Comparison of ENCODE assay signal across 33 cellular contexts in the genomic region with DNA sequence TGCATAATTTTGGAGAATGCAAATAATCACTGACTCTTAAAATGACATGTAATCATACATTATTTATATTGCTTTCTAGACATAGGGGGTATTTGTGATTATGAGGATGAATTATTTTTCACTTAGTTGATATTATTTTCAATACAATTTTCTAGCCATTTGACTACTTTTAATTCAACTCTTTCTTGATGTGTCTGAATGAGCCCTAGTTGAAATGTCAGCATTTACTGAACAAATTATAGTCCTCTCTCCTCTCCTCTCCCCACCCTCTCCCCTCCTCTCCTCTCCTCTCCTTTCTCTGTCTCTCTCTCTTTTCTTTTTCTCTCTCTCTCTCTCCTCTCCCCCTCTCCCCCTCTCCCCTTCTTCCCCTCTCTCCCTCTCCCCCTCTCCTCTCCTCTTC.
"Had no signal": no experiment of that assay in that cellular context is flagged by ENCODE, and none has a peak within 500 bp of the region (broad histone marks: within the 10 kb centered on the region; RNA-seq: fewer than 3 reads in every experiment).

No MANE protein-coding gene starts in this region.

- ATAC-seq: activated naive CD4-positive, alpha-beta T cell treated with anti-CD3 and anti-CD28 coated beads, Interleukin-2, amount 50 U/mL, for 72 hours; activated naive CD8-positive, alpha-beta T cell treated with anti-CD3 and anti-CD28 coated beads, Interleukin-2, amount 50 U/mL, for 24 hours; activated T-cell treated with anti-CD3 and anti-CD28 coated beads, Interleukin-2, amount 50 U/mL, for 4 hours; activated T-cell treated with anti-CD3 and anti-CD28 coated beads, Interleukin-2, amount 50 U/mL, for 72 hours; activated T-helper 17 cell treated with anti-CD3 and anti-CD28 coated beads, Interleukin-2, amount 50 U/mL, for 72 hours; body of pancreas had no signal

- H3K4me3 ChIP-seq: adrenal gland, ascending aorta, body of pancreas, breast epithelium, cardiac muscle cell had no signal

- H3K9me3 ChIP-seq: adrenal gland, ascending aorta, body of pancreas, breast epithelium had no signal

- H3K27ac ChIP-seq: adrenal gland, ascending aorta, body of pancreas, brain microvascular endothelial cell, breast epithelium, cardiac muscle cell had no signal

- H3K4me1 ChIP-seq: adrenal gland, ascending aorta, body of pancreas, breast epithelium had no signal

- DNase-seq: activated effector memory CD4-positive, alpha-beta T cell treated with anti-CD3 and anti-CD28 coated beads, Interleukin-2, amount 50 U/mL, for 16 hours; activated effector memory CD4-positive, alpha-beta T cell treated with Interleukin-2 at 50 U/mL for 16 hours; activated gamma-delta T cell; activated gamma-delta T cell treated with Interleukin-2 at 50 U/mL for 16 hours; activated naive CD4-positive, alpha-beta T cell; activated naive CD4-positive, alpha-beta T cell treated with anti-CD3 and anti-CD28 coated beads for 36 hours; activated naive CD4-positive, alpha-beta T cell treated with anti-CD3 and anti-CD28 coated beads, Interleukin-2, amount 10 ng/mL, durations not matched to agents 7 days and 5 days; activated naive CD4-positive, alpha-beta T cell treated with anti-CD3 and anti-CD28 coated beads, Interleukin-2, amount 50 U/mL, for 16 hours; activated naive CD4-positive, alpha-beta T cell treated with Interleukin-2 at 50 U/mL for 16 hours; activated naive CD8-positive, alpha-beta T cell treated with anti-CD3 and anti-CD28 coated beads for 36 hours; activated naive CD8-positive, alpha-beta T cell treated with anti-CD3 and anti-CD28 coated beads, Interleukin-2, amount 10 ng/mL, durations not matched to agents 7 days and 5 days; activated naive CD8-positive, alpha-beta T cell treated with anti-CD3 and anti-CD28 coated beads, Interleukin-2, amount 50 U/mL, for 24 hours; activated T-cell treated with anti-CD3 and anti-CD28 coated beads, Interleukin-2, amount 50 U/mL, for 1 hour; activated T-cell treated with anti-CD3 and anti-CD28 coated beads, Interleukin-2, amount 50 U/mL, for 24 hours; activated T-cell treated with anti-CD3 and anti-CD28 coated beads, Interleukin-2, amount 50 U/mL, for 4 hours; activated T-cell treated with anti-CD3 and anti-CD28 coated beads, Interleukin-2, amount 50 U/mL, for 48 hours; activated T-cell treated with anti-CD3 and anti-CD28 coated beads, Interleukin-2, amount 50 U/mL, for 72 hours; adrenal gland; amniotic stem cell; amygdala; anterior cingulate cortex; aorta; body of pancreas; brain microvascular endothelial cell; central memory CD4-positive, alpha-beta T cell; cerebellar nuclear complex had no signal

- H3K36me3 ChIP-seq: adrenal gland, brain microvascular endothelial cell, breast epithelium, cardiac muscle cell had no signal

- FAIRE-seq: astrocyte, bronchial epithelial cell had no signal

- H3K27me3 ChIP-seq: adrenal gland, ascending aorta, body of pancreas, brain microvascular endothelial cell, breast epithelium, cardiac muscle cell had no signal
